In genomic region chr2:29123584-29124349, GRCh38 we compare ENCODE assay signal across 2 cellular contexts.
TF ChIP-seq lines count a peak whose summit lies in the region.

No MANE protein-coding gene starts in this region.

TF ChIP-seq in GM12878, 131 proteins besides CTCF, POLR2A, EP300 and RAD21:
- no peak for TF ChIP-seq EGR1 (IDR thresholded peaks at IDR 0.05; ENCODE audit: borderline replicate concordance in 1 of 2, low read depth in 2 of 2, low read length in 2 of 2)
- TF ChIP-seq MTA2 (IDR thresholded peaks at IDR 0.05; ENCODE audit: low read depth), result no peak
- TF ChIP-seq SUZ12 (IDR thresholded peaks at IDR 0.05; ENCODE audit: unreplicated experiment), result no peak
- TF ChIP-seq MEF2B (IDR thresholded peaks at IDR 0.05; ENCODE audit: partially characterized antibody, poor library complexity, severe bottlenecking), result peak; percentile 28
TF ChIP-seq in GM12878: peak in this region for 1.

TF ChIP-seq in GM23338, 12 proteins besides CTCF, POLR2A, EP300 and RAD21:
- TF ChIP-seq JUNB (IDR thresholded peaks at IDR 0.05; ENCODE audit: unreplicated experiment) (no peak), EZH2phosphoT487 (IDR thresholded peaks at IDR 0.05; ENCODE audit: unreplicated experiment) (no peak), POLR2AphosphoS5 (IDR thresholded peaks at IDR 0.05; ENCODE audit: low read depth) (no peak), STAT1 (IDR thresholded peaks at IDR 0.05; ENCODE audit: unreplicated experiment) (no peak), ZNF331 (CRISPR knock-in tag; IDR thresholded peaks at IDR 0.05; ENCODE audit: low read depth) (no peak), ZNF114 (CRISPR knock-in tag; IDR thresholded peaks at IDR 0.05) (no peak), CREB1 (CRISPR knock-in tag; IDR thresholded peaks at IDR 0.05; ENCODE audit: low read depth) (no peak), NANOG (IDR thresholded peaks at IDR 0.05; ENCODE audit: borderline replicate concordance) (no peak), ETS1 (IDR thresholded peaks at IDR 0.05) (no peak), EZH2 (IDR thresholded peaks at IDR 0.05; ENCODE audit: low read depth, unreplicated experiment) (no peak), REST (IDR thresholded peaks at IDR 0.05; ENCODE audit: unreplicated experiment) (no peak), ZNF462 (CRISPR knock-in tag; IDR thresholded peaks at IDR 0.05) (no peak)
TF ChIP-seq in GM23338: peak in this region for 0.
